8 cellular contexts compared by ENCODE assay signal in genomic region chr19:14419038-14419813, GRCh38. TPM values are rescaled to one million over a fixed set of nuclear protein-coding genes. Genes with fewer than 3 reads are reported as not detected.
DNase-seq lines count a peak whose midpoint lies in the region; TF ChIP-seq lines count a peak whose summit lies in the region.

TSS of gene DDX39A (minus strand) at chr19:14419341. CDS start at chr19:14413220, 6,121 bp downstream.

- H3K4me3 ChIP-seq in H7 (ENCODE audit: insufficient read depth, low read depth, low read length) (peak within 1 kb of the TSS; percentile 76), fibroblast of the aortic adventitia (ENCODE audit: low read depth, low read length) (peak within 1 kb of the TSS; percentile 89)

- H3K4me1 Mint-ChIP-seq in nephron = peaks cover 28% of the 10 kb centered on the region
- peaks cover 45% of the 10 kb centered on the region for H3K4me1 Mint-ChIP-seq in stimulated activated naive CD8-positive, alpha-beta T cell treated with anti-CD3 and anti-CD28 coated beads, Interleukin-15, Interleukin-2, amounts not matched to agents 100 ng/mL and 50 ng/mL, for 24 hours (ENCODE audit: low read depth)

- H3K4me3 Mint-ChIP-seq in nephron = peak within 1 kb of the TSS; percentile 91 to 93 (median 92)
- H3K4me3 Mint-ChIP-seq in stimulated activated naive CD8-positive, alpha-beta T cell treated with anti-CD3 and anti-CD28 coated beads, Interleukin-15, Interleukin-2, amounts not matched to agents 100 ng/mL and 50 ng/mL, for 24 hours = peak within 1 kb of the TSS; percentile 90

- H3K9me3 Mint-ChIP-seq in nephron = no peaks in the 10 kb centered on the region
- peaks cover 4% of the 10 kb centered on the region for H3K9me3 Mint-ChIP-seq in stimulated activated naive CD8-positive, alpha-beta T cell treated with anti-CD3 and anti-CD28 coated beads, Interleukin-15, Interleukin-2, amounts not matched to agents 100 ng/mL and 50 ng/mL, for 24 hours

- DNase-seq in ELF-1 (ENCODE audit: low read depth, low spot score) = peak; percentile 99
- peak; percentile 99 for DNase-seq in H7
- peak; percentile 99 for DNase-seq in M059J (ENCODE audit: low read depth)
- peak; percentile 98 for DNase-seq in SHP77 (lab: John Stamatoyannopoulos, UW)
- DNase-seq in activated effector memory CD4-positive, alpha-beta T cell treated with Interleukin-2 at 50 U/mL for 16 hours = peak; percentile 95
- DNase-seq in fibroblast of the aortic adventitia (ENCODE audit: low read depth) = peak; percentile 99

- H3K36me3 ChIP-seq in H7 (replicated peaks; ENCODE audit: control insufficient read depth, insufficient read depth, low read length) = 0 out of 2 replicates have a peak, but pooled peaks cover 2% of the 10 kb centered on the region

- TF ChIP-seq CTCF in fibroblast of the aortic adventitia (IDR thresholded peaks at IDR 0.05; ENCODE audit: insufficient read depth, low read length) = no peak
- TF ChIP-seq CTCF in nephron (IDR thresholded peaks at IDR 0.05; ENCODE audit: unreplicated experiment in 3 of 3) = no peak

- H3K27ac Mint-ChIP-seq in nephron = peak within 1 kb of the TSS; percentile 81 to 97 (median 94)
- peak within 1 kb of the TSS; percentile 95 for H3K27ac Mint-ChIP-seq in stimulated activated naive CD8-positive, alpha-beta T cell treated with anti-CD3 and anti-CD28 coated beads, Interleukin-15, Interleukin-2, amounts not matched to agents 100 ng/mL and 50 ng/mL, for 24 hours

- no peaks in the 10 kb centered on the region for H3K27me3 ChIP-seq in H7 (ENCODE audit: control insufficient read depth, insufficient read depth, low read length)

- H3K36me3 Mint-ChIP-seq in nephron (ENCODE audit: low read depth) = peaks cover 17% of the 10 kb centered on the region
- peaks cover 45% of the 10 kb centered on the region for H3K36me3 Mint-ChIP-seq in stimulated activated naive CD8-positive, alpha-beta T cell treated with anti-CD3 and anti-CD28 coated beads, Interleukin-15, Interleukin-2, amounts not matched to agents 100 ng/mL and 50 ng/mL, for 24 hours (ENCODE audit: low read depth)

- no peaks in the 10 kb centered on the region for H3K27me3 Mint-ChIP-seq in nephron (ENCODE audit: low read depth)
- H3K27me3 Mint-ChIP-seq in stimulated activated naive CD8-positive, alpha-beta T cell treated with anti-CD3 and anti-CD28 coated beads, Interleukin-15, Interleukin-2, amounts not matched to agents 100 ng/mL and 50 ng/mL, for 24 hours = no peaks in the 10 kb centered on the region

RNA-seq across cellular contexts. Expression of gene DDX39A, which starts in this region (rescaled TPM):
- total RNA-seq in H7 (2014; rRNA removed; shearing (Covaris generic)) = 94.6 and 131 TPM in 2 replicates
- 56.1 and 65.3 TPM in 2 replicates for total RNA-seq in M059J (2014; rRNA removed; shearing (Covaris generic))
- total RNA-seq in fibroblast of the aortic adventitia (ENCODE audit: low replicate concordance) = 32.5 and 60.6 TPM in 2 replicates

Comparison
In these comparisons a context has a peak if more than half of its experiments do, and no peak if none do; other contexts are left out.
1. Peak in every context shown above with its lines: DNase-seq and H3K4me3 ChIP-seq.